ENCODE assay signal across 22 cellular contexts in genomic region chr20:25491446-25492038, GRCh38.
"Had no signal": no experiment of that assay in that cellular context is flagged by ENCODE, and none has a peak within 500 bp of the region (broad histone marks: within the 10 kb centered on the region; RNA-seq: fewer than 3 reads in every experiment).

No MANE protein-coding gene starts in this region.

- H3K27me3 ChIP-seq: foreskin keratinocyte, hepatocyte, ovary, right atrium auricular region, stomach, suprapubic skin, tibial nerve had no signal

- H3K27me3 Mint-ChIP-seq: activated naive CD4-positive, alpha-beta T cell treated with anti-CD3 and anti-CD28 coated beads, Interleukin-2, amount 50 U/mL, for 24 hours; brain; memory B cell had no signal

- H2AFZ ChIP-seq: hepatocyte had no signal

- H3K9me3 ChIP-seq: ovary, psoas muscle, right atrium auricular region, stomach, suprapubic skin, tibial nerve had no signal

- H3K27ac Mint-ChIP-seq: activated naive CD4-positive, alpha-beta T cell treated with anti-CD3 and anti-CD28 coated beads, Interleukin-2, amount 50 U/mL, for 24 hours; memory B cell; stimulated activated effector memory CD8-positive, alpha-beta T cell treated with anti-CD3 and anti-CD28 coated beads, Interleukin-12 subunit alpha, Interleukin-12 subunit beta, amount 100 ng/mL, for 72 hours; T-cell; T-helper 2 cell treated with Interferon-gamma antibody and Interleukin-4, amounts not matched to agents 5 μg/mL and 100 μg/mL, for 36 hours had no signal

- ATAC-seq: psoas muscle; stimulated activated effector memory CD8-positive, alpha-beta T cell treated with anti-CD3 and anti-CD28 coated beads, Interleukin-12 subunit alpha, Interleukin-12 subunit beta, amount 100 ng/mL, for 72 hours; T-cell had no signal

- H3K36me3 ChIP-seq: ovary, right atrium auricular region had no signal

- H3K4me1 ChIP-seq: psoas muscle, stomach, tibial nerve had no signal

- H3K4me3 ChIP-seq: hepatocyte, ovary, psoas muscle, right atrium auricular region, stomach, suprapubic skin, tibial nerve had no signal

- H3K9me3 Mint-ChIP-seq: activated naive CD4-positive, alpha-beta T cell treated with anti-CD3 and anti-CD28 coated beads, Interleukin-2, amount 50 U/mL, for 24 hours; brain; memory B cell; stimulated activated effector memory CD8-positive, alpha-beta T cell treated with anti-CD3 and anti-CD28 coated beads, Interleukin-12 subunit alpha, Interleukin-12 subunit beta, amount 100 ng/mL, for 72 hours; T-cell; T-helper 2 cell treated with Interferon-gamma antibody and Interleukin-4, amounts not matched to agents 5 μg/mL and 100 μg/mL, for 36 hours had no signal

- H3K36me3 Mint-ChIP-seq: activated naive CD4-positive, alpha-beta T cell treated with anti-CD3 and anti-CD28 coated beads, Interleukin-2, amount 50 U/mL, for 24 hours; memory B cell; stimulated activated effector memory CD8-positive, alpha-beta T cell treated with anti-CD3 and anti-CD28 coated beads, Interleukin-12 subunit alpha, Interleukin-12 subunit beta, amount 100 ng/mL, for 72 hours; T-cell had no signal

- H3K4me2 ChIP-seq: hepatocyte had no signal

- H3K4me3 Mint-ChIP-seq: activated naive CD4-positive, alpha-beta T cell treated with anti-CD3 and anti-CD28 coated beads, Interleukin-2, amount 50 U/mL, for 24 hours; brain; memory B cell; stimulated activated effector memory CD8-positive, alpha-beta T cell treated with anti-CD3 and anti-CD28 coated beads, Interleukin-12 subunit alpha, Interleukin-12 subunit beta, amount 100 ng/mL, for 72 hours; T-cell; T-helper 2 cell treated with Interferon-gamma antibody and Interleukin-4, amounts not matched to agents 5 μg/mL and 100 μg/mL, for 36 hours had no signal

- H3K27ac ChIP-seq: foreskin keratinocyte, hepatocyte, ovary, psoas muscle, right atrium auricular region, stomach, suprapubic skin, tibial nerve, WERI-Rb-1 had no signal

- H3K79me2 ChIP-seq: hepatocyte had no signal

- DNase-seq: activated CD4-positive, alpha-beta T cell treated with anti-CD3 and anti-CD28 coated beads for 1 hour; activated gamma-delta T cell treated with Interleukin-2 at 50 U/mL for 16 hours; activated T-cell treated with anti-CD3 and anti-CD28 coated beads, Interleukin-2, amount 50 U/mL, for 1 hour; aorta; caudate nucleus; effector memory CD4-positive, alpha-beta T cell; foreskin keratinocyte; psoas muscle; stimulated activated CD4-positive, alpha-beta T cell treated with anti-CD3 and anti-CD28 coated beads, Interleukin-12 subunit alpha, Interleukin-12 subunit beta, amount 100 ng/mL, for 4 hours; stomach; T-cell; WERI-Rb-1 had no signal
